8 cellular contexts compared by ENCODE assay signal in genomic region chr9:131530930-131531832, GRCh38. TPM values are rescaled to one million over a fixed set of nuclear protein-coding genes. Genes with fewer than 3 reads are reported as not detected.
DNase-seq lines count a peak whose midpoint lies in the region; ATAC-seq, FAIRE-seq and TF ChIP-seq lines count a peak whose summit lies in the region.

Gene UCK1, minus strand, starts transcription at chr9:131531263. Its CDS starts 89 bp downstream, at chr9:131531174.

- peak; percentile 76 for TF ChIP-seq POLR2A in endothelial cell of umbilical vein (IDR thresholded peaks at IDR 0.05; ENCODE audit: low read depth, low read length)

- no peaks in the 10 kb centered on the region for H3K9me3 ChIP-seq in OCI-LY1 (ENCODE audit: low read length)
- no peaks in the 10 kb centered on the region for H3K9me3 ChIP-seq in endothelial cell of umbilical vein (replicated peaks; ENCODE audit: control insufficient read depth, insufficient read depth, low read length)

- H2AFZ ChIP-seq in OCI-LY1 (ENCODE audit: low read length) (no peak within 1 kb of the TSS), endothelial cell of umbilical vein (ENCODE audit: low read depth, low read length) (peak within 1 kb of the TSS; percentile 89)

- H3K4me3 ChIP-seq in OCI-LY1 (ENCODE audit: low read depth, low read length, poor library complexity, severe bottlenecking) (peak within 1 kb of the TSS; percentile 71), endothelial cell of umbilical vein (replicated peaks in 1 of 3; ENCODE audit: insufficient read depth in 1 of 3, low read depth in 1 of 3, low read length in 3 of 3) (peak within 1 kb of the TSS; percentile 40 to 73 (median 57))

- intact Hi-C loops in endothelial cell of umbilical vein (cut with micrococcal nuclease): loop anchor here (2.0 to 10.0 kb wide), 3 partner anchors 28 to 180 kb away; partner anchors contain the start of gene POMT1

- H3F3A ChIP-seq in OCI-LY1 (ENCODE audit: insufficient read depth, low read length): no peaks in the 10 kb centered on the region

- H3K27ac ChIP-seq in OCI-LY1 (ENCODE audit: low read depth, low read length, poor library complexity, severe bottlenecking): peak within 1 kb of the TSS; percentile 38
- H3K27ac ChIP-seq in endothelial cell of umbilical vein (ENCODE audit: insufficient read depth, low read depth, low read length): peak within 1 kb of the TSS; percentile 25

- CTCF ChIA-PET in endothelial cell of umbilical vein (lab: Charles Lee): no interaction called here

- H3K27me3 ChIP-seq in OCI-LY1 (ENCODE audit: insufficient read depth, low read length) (0 out of 2 replicates have a peak, but pooled peaks cover 4% of the 10 kb centered on the region), endothelial cell of umbilical vein (ENCODE audit: control insufficient read depth in 2 of 2, insufficient read depth in 2 of 2, low read length in 2 of 2) (no peaks in the 10 kb centered on the region)

- POLR2A ChIA-PET in endothelial cell of umbilical vein (lab: Charles Lee): no interaction called here

- peak within 1 kb of the TSS; percentile 94 for H3K4me2 ChIP-seq in OCI-LY1 (ENCODE audit: low read length)
- H3K4me2 ChIP-seq in endothelial cell of umbilical vein (ENCODE audit: insufficient read depth, low read length): peak within 1 kb of the TSS; percentile 35

- H3K4me1 ChIP-seq in OCI-LY1 (ENCODE audit: insufficient read depth, low read length, severe bottlenecking): peaks cover 17% of the 10 kb centered on the region
- peaks cover 4% of the 10 kb centered on the region for H3K4me1 ChIP-seq in endothelial cell of umbilical vein (ENCODE audit: control insufficient read depth, extremely low read depth, insufficient read depth, low read length)

- H3K36me3 ChIP-seq in OCI-LY1 (ENCODE audit: insufficient read depth, low read length): peaks cover 35% of the 10 kb centered on the region; the same call in 1 of the 2 replicates
- H3K36me3 ChIP-seq in endothelial cell of umbilical vein (ENCODE audit: control insufficient read depth in 2 of 2, extremely low read depth in 1 of 2, insufficient read depth in 2 of 2, low read length in 2 of 2): peaks cover 5 to 22% of the 10 kb centered on the region in 2 experiments

- BruUV-seq in endothelial cell of umbilical vein (replicated peaks; lab: Mats Ljungman, UMichigan): TSS peak; percentile 89

- DNase-seq in COLO829 (ENCODE audit: low spot score): peak; percentile 98
- peak; percentile 93 for DNase-seq in HTR-8/SVneo (ENCODE audit: insufficient read length, low spot score)
- DNase-seq in activated T-cell treated with anti-CD3 and anti-CD28 coated beads for 1 hour (ENCODE audit: low read depth): peak; percentile 68
- DNase-seq in endothelial cell of umbilical vein (ENCODE audit: low read depth, low spot score): peak; percentile 83
- peak; percentile 89 for DNase-seq in midbrain (lab: John Stamatoyannopoulos, UW)
- DNase-seq in stimulated activated CD8-positive, alpha-beta memory T cell treated with anti-CD3 and anti-CD28 coated beads, Interleukin-15, amount 100 ng/mL, for 48 hours (ENCODE audit: low read depth in 2 of 2): peak; percentile 59 to 65

- dilution Hi-C loops in endothelial cell of umbilical vein (cut with MboI; ENCODE audit: extremely low pct_ligation_motif_present, low sequenced_read_pairs): no loop called here

- peak within 1 kb of the TSS; percentile 90 for H3K9ac ChIP-seq in OCI-LY1 (ENCODE audit: low read length)
- H3K9ac ChIP-seq in endothelial cell of umbilical vein (replicated peaks; ENCODE audit: extremely low read depth, insufficient read depth, low read length): peak within 1 kb of the TSS; percentile 49

- peak; percentile 17 for ATAC-seq in GM19468 (IDR thresholded peaks at IDR 0.05; ENCODE audit: extremely low read depth, unreplicated experiment)

- no peaks in the 10 kb centered on the region for H3K9me1 ChIP-seq in endothelial cell of umbilical vein (replicated peaks; ENCODE audit: control insufficient read depth, extremely low read depth, insufficient read depth, low read length)

- TF ChIP-seq CTCF in OCI-LY1 (IDR thresholded peaks at IDR 0.05; ENCODE audit: low read length) (no peak), endothelial cell of umbilical vein (IDR thresholded peaks at IDR 0.05; ENCODE audit: extremely low read depth in 1 of 2, insufficient read depth in 1 of 2, low read depth in 1 of 2, low read length in 2 of 2) (no peak)

- no peaks in the 10 kb centered on the region for H3K79me2 ChIP-seq in OCI-LY1 (ENCODE audit: insufficient read depth, low read length)
- H3K79me2 ChIP-seq in endothelial cell of umbilical vein (ENCODE audit: control insufficient read depth, insufficient read depth, low read length): peaks cover 4% of the 10 kb centered on the region

- H3K9me2 ChIP-seq in OCI-LY1 (ENCODE audit: low read depth, low read length): no peaks in the 10 kb centered on the region

- FAIRE-seq in HTR-8/SVneo (lab: Jason Lieb, UNC) (no peak), endothelial cell of umbilical vein (lab: Jason Lieb, UNC) (peak; percentile 74)

- H4K20me1 ChIP-seq in OCI-LY1 (ENCODE audit: insufficient read depth, low read length): no peaks in the 10 kb centered on the region
- H4K20me1 ChIP-seq in endothelial cell of umbilical vein (replicated peaks; ENCODE audit: control insufficient read depth, extremely low read depth, insufficient read depth, low read length): no peaks in the 10 kb centered on the region

TF ChIP-seq in endothelial cell of umbilical vein, 7 proteins besides CTCF, POLR2A, EP300 and RAD21:
- TF ChIP-seq EZH2 (IDR thresholded peaks at IDR 0.05; ENCODE audit: borderline replicate concordance, low read depth, low read length, severe bottlenecking) (no peak), POLR2AphosphoS5 (IDR thresholded peaks at IDR 0.05; ENCODE audit: insufficient read depth, low read depth, low read length) (peak; percentile 84), MYC (IDR thresholded peaks at IDR 0.05; ENCODE audit: low read depth, low read length) (no peak), FOS (IDR thresholded peaks at IDR 0.05; ENCODE audit: borderline replicate concordance, insufficient read depth, low read length) (no peak), JUN (IDR thresholded peaks at IDR 0.05; ENCODE audit: borderline replicate concordance, insufficient read depth, insufficient read length, low read depth) (no peak), GATA2 (IDR thresholded peaks at IDR 0.05; ENCODE audit: insufficient read depth, insufficient read length, low read depth, low read length) (no peak)
TF ChIP-seq in endothelial cell of umbilical vein: peak in this region for 1.

RNA-seq across cellular contexts. Expression of gene UCK1, which starts in this region (rescaled TPM):
- total RNA-seq in endothelial cell of umbilical vein: 23.6 and 24.1 TPM in 2 replicates
- 28.0 and 30.1 TPM in 2 replicates for polyA plus RNA-seq in endothelial cell of umbilical vein
- 24.9 and 25.3 TPM in 2 replicates for polyA plus RNA-seq in endothelial cell of umbilical vein (2011; cell fraction: cytosol; rRNA removed)
- polyA plus RNA-seq in endothelial cell of umbilical vein (2011; cell fraction: nucleus; rRNA removed): 27.7 and 29.2 TPM in 2 replicates
- 20.4 and 23.2 TPM in 2 replicates for polyA plus RNA-seq in endothelial cell of umbilical vein (2012)
- polyA minus RNA-seq in endothelial cell of umbilical vein: 22.2 and 24.3 TPM in 2 replicates
- 31.7 TPM for polyA minus RNA-seq in endothelial cell of umbilical vein (2011; cell fraction: cytosol; rRNA and poly(A)+ RNA removed)
- polyA minus RNA-seq in endothelial cell of umbilical vein (2011; cell fraction: nucleus; rRNA and poly(A)+ RNA removed): 7.7 and 11.5 TPM in 2 replicates

Comparison
In these comparisons a context has a peak if more than half of its experiments do, and no peak if none do; other contexts are left out.
1. Peak in every context shown above with its lines: DNase-seq, ATAC-seq, H3K4me3 ChIP-seq and H3K27ac ChIP-seq.